In the genomic region with DNA sequence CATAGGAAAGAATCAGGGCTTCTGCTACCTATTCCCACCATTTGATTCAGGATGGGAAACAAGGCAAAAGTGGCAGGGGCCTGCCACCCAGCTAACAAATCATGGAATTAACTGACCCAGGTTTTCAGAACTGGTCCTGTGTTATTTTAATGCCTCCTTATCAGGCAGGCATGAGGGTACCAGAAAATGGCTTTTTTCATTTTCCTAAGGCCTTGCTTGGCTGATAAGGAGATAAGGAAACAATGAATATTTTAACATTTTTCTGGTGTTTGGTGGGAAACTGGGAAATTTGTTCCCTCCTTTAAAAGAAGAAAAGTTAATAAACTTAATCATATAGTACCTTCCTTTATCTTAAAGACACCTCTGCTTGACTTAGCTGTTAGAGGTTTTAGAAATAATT, we compare ENCODE assay signal across 27 cellular contexts. TPM values are rescaled to one million over a fixed set of nuclear protein-coding genes. Genes with fewer than 3 reads are reported as not detected.
"Had no signal": no experiment of that assay in that cellular context is flagged by ENCODE, and none has a peak within 500 bp of the region (broad histone marks: within the 10 kb centered on the region; RNA-seq: fewer than 3 reads in every experiment).

No MANE protein-coding gene starts in this region.

- H3K9me3 ChIP-seq: body of pancreas, esophagus muscularis mucosa, heart right ventricle, spleen, testis, transverse colon had no signal

- H3K36me3 ChIP-seq: cardiac muscle cell, esophagus muscularis mucosa, heart right ventricle, spleen, transverse colon had no signal

- H3K4me1 ChIP-seq: foreskin keratinocyte had no signal

- DNase-seq: activated CD4-positive, alpha-beta memory T cell treated with anti-CD3 and anti-CD28 coated beads, Interleukin-2, amount 10 ng/mL, durations not matched to agents 7 days and 5 days; activated CD4-positive, alpha-beta T cell treated with anti-CD3 and anti-CD28 coated beads for 1 hour; activated CD4-positive, alpha-beta T cell treated with anti-CD3 and anti-CD28 coated beads, Interleukin-2, amount 10 ng/mL, durations not matched to agents 7 days and 5 days; activated CD8-positive, alpha-beta memory T cell treated with anti-CD3 and anti-CD28 coated beads, Interleukin-2, amount 50 U/mL, for 48 hours; activated gamma-delta T cell treated with Interleukin-2 at 50 U/mL for 16 hours; activated naive CD4-positive, alpha-beta T cell treated with anti-CD3 and anti-CD28 coated beads, Interleukin-2, amount 50 U/mL, for 16 hours; activated T-cell treated with anti-CD3 and anti-CD28 coated beads, Interleukin-2, amount 50 U/mL, for 24 hours; body of pancreas; cortex of kidney; foreskin keratinocyte; heart right ventricle; islet precursor cell; mammary epithelial cell; naive B cell; nephron progenitor cell; right cardiac atrium; spleen; stimulated activated naive CD4-positive, alpha-beta T cell treated with Interleukin-2 at 50 U/mL for 16 hours; T-helper 2 cell; testis; transverse colon had no signal

- H3K4me3 ChIP-seq: body of pancreas, cardiac muscle cell, esophagus muscularis mucosa, heart right ventricle, spleen, testis, transverse colon had no signal

- H3K27me3 ChIP-seq: testis had no signal

- H3K27ac ChIP-seq: body of pancreas, cardiac muscle cell, esophagus muscularis mucosa, foreskin keratinocyte, heart right ventricle, spleen, testis, transverse colon had no signal

- ATAC-seq: body of pancreas, foreskin keratinocyte, heart right ventricle, right cardiac atrium, WTC11 had no signal

RNA-seq across cellular contexts. Expression of gene POU3F2, which starts 6.7 kb away (rescaled TPM):
- total RNA-seq: activated CD4-positive, alpha-beta memory T cell treated with anti-CD3 and anti-CD28 coated beads, Interleukin-2, amount 10 ng/mL, durations not matched to agents 7 days and 5 days; activated CD4-positive, alpha-beta T cell treated with anti-CD3 and anti-CD28 coated beads, Interleukin-2, amount 10 ng/mL, durations not matched to agents 7 days and 5 days; body of pancreas; esophagus muscularis mucosa; foreskin keratinocyte; heart right ventricle; liver; mammary epithelial cell; omental fat pad; pulmonary artery endothelial cell; right cardiac atrium; spleen; transverse colon had no signal
- polyA plus RNA-seq: foreskin keratinocyte, heart right ventricle, liver, mammary epithelial cell had no signal
